In genomic region chrX:119605739-119606507, GRCh38 we compare ENCODE assay signal across 8 cellular contexts. TPM values are rescaled to one million over a fixed set of nuclear protein-coding genes. Genes with fewer than 3 reads are reported as not detected.
DNase-seq lines count a peak whose midpoint lies in the region; ATAC-seq and TF ChIP-seq lines count a peak whose summit lies in the region.

Gene NKRF (minus strand): TSS chrX:119606424.

- POLR2A ChIA-PET in activated CD4-positive, alpha-beta T cell treated with anti-CD3 and anti-CD28 coated beads for 36 hours (lab: Charles Lee), result interaction anchor here (0.6 to 1.6 kb wide), 9 partner anchors 22 to 185 kb away, joined by 3 to 5 read pairs (median 4); partner anchors contain the start of genes RPL39, SEPTIN6 and UBE2A

- no peaks in the 10 kb centered on the region for H3K9me3 Mint-ChIP-seq in activated CD4-positive, alpha-beta T cell treated with anti-CD3 and anti-CD28 coated beads for 36 hours (ENCODE audit: low read depth)

- H3K27me3 Mint-ChIP-seq in activated CD4-positive, alpha-beta T cell treated with anti-CD3 and anti-CD28 coated beads for 36 hours, result no peaks in the 10 kb centered on the region

- ATAC-seq in GM18858 (IDR thresholded peaks at IDR 0.05; ENCODE audit: unreplicated experiment) (peak; percentile 64), HG03095 (IDR thresholded peaks at IDR 0.05; ENCODE audit: unreplicated experiment) (peak; percentile 12), left lobe of liver (peak; percentile 76)
- peak; percentile 88 for ATAC-seq in activated CD4-positive, alpha-beta T cell treated with anti-CD3 and anti-CD28 coated beads for 36 hours

- DNase-seq in 8988T (peak; percentile 41), NCI-H2171 (lab: John Stamatoyannopoulos, UW) (peak; percentile 71), choroid plexus epithelial cell (ENCODE audit: low read depth) (peak; percentile 93), left lobe of liver (ENCODE audit: low spot score) (peak; percentile 92)
- peak; percentile 94 for DNase-seq in activated CD4-positive, alpha-beta T cell treated with anti-CD3 and anti-CD28 coated beads for 36 hours
- DNase-seq in stimulated activated CD4-positive, alpha-beta T cell treated with anti-CD3 and anti-CD28 coated beads, Interleukin-2, amount 100 ng/mL, for 4 hours (ENCODE audit: low read depth), result peak; percentile 83

- TF ChIP-seq CTCF in choroid plexus epithelial cell (conservative IDR thresholded peaks at IDR 0.05; ENCODE audit: low read depth, low read length), result no peak

- peaks cover 5% of the 10 kb centered on the region for H3K36me3 Mint-ChIP-seq in activated CD4-positive, alpha-beta T cell treated with anti-CD3 and anti-CD28 coated beads for 36 hours (ENCODE audit: low read depth)

- intact Hi-C loops in activated CD4-positive, alpha-beta T cell treated with anti-CD3 and anti-CD28 coated beads for 36 hours (cut with DNase I, micrococcal nuclease), result loop anchor here (1.0 to 10.0 kb wide), 13 partner anchors 32 to 269 kb away; partner anchors contain the start of genes NDUFA1 (in 2 of the 2), RNF113A (in 2 of the 2), STEEP1 (in 2 of the 2) and RPL39 (in 1 of the 2)

- peak within 1 kb of the TSS; percentile 93 for H3K4me3 Mint-ChIP-seq in activated CD4-positive, alpha-beta T cell treated with anti-CD3 and anti-CD28 coated beads for 36 hours

- CTCF ChIA-PET in activated CD4-positive, alpha-beta T cell treated with anti-CD3 and anti-CD28 coated beads for 36 hours (lab: Charles Lee), result interaction anchor here (0.7 to 1.5 kb wide), 4 partner anchors 9 to 148 kb away, joined by 3 to 4 read pairs (median 3); no protein-coding TSS in a partner anchor

- H3K27ac Mint-ChIP-seq in activated CD4-positive, alpha-beta T cell treated with anti-CD3 and anti-CD28 coated beads for 36 hours, result peak within 1 kb of the TSS; percentile 97

- peak within 1 kb of the TSS; percentile 89 for H3K4me3 ChIP-seq in choroid plexus epithelial cell (ENCODE audit: low read depth, low read length)

- peaks cover 34% of the 10 kb centered on the region for H3K4me1 Mint-ChIP-seq in activated CD4-positive, alpha-beta T cell treated with anti-CD3 and anti-CD28 coated beads for 36 hours

RNA-seq across cellular contexts. Expression of gene NKRF, which starts in this region (rescaled TPM):
- 10 to 100 TPM; 23.8 to 25.0 TPM for total RNA-seq in activated CD4-positive, alpha-beta T cell treated with anti-CD3 and anti-CD28 coated beads for 36 hours
- 4.2 TPM for total RNA-seq in left lobe of liver

Comparison
In these comparisons a context has a peak if more than half of its experiments do, and no peak if none do; other contexts are left out.
1. Peak in every context shown above with its lines: DNase-seq, ATAC-seq and H3K4me3 ChIP-seq.
2. DNase-seq: peak in every context shown above with its lines; median percentile 94 in activated CD4-positive, alpha-beta T cell treated with anti-CD3 and anti-CD28 coated beads for 36 hours; 93 in choroid plexus epithelial cell; 92 in left lobe of liver; 83 in stimulated activated CD4-positive, alpha-beta T cell treated with anti-CD3 and anti-CD28 coated beads, Interleukin-2, amount 100 ng/mL, for 4 hours; 71 in NCI-H2171; 41 in 8988T.
3. ATAC-seq: peak in every context shown above with its lines; median percentile 88 in activated CD4-positive, alpha-beta T cell treated with anti-CD3 and anti-CD28 coated beads for 36 hours; 76 in left lobe of liver; 64 in GM18858; 12 in HG03095.